21 cellular contexts compared by ENCODE assay signal in the genomic region with DNA sequence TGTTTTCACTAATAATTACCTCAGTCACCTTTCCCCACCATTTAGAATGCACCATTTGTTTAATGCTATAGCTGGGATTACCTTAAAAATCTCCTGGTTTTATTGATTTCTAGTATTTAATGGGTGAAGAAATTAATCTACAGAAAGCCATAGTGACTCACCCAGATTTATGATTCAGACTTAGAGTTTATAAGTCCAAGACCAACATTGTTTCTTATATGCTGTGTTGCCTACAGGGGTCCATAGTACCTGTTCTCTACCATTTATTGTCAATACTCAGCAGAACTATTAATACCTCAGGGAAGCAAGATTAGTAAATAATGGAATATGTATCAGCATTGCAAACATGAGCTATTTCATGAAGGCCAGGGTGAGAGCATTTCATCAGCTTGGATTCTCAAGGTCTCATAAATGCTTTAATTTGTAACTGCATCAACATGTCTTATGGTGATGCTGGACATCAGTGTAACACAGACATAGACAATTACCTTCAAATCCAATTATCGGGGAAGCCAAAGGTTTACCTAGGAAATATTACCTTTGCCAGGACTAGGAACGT. TPM values are rescaled to one million over a fixed set of nuclear protein-coding genes. Genes with fewer than 3 reads are reported as not detected.
"Had no signal": no experiment of that assay in that cellular context is flagged by ENCODE, and none has a peak within 500 bp of the region (broad histone marks: within the 10 kb centered on the region; RNA-seq: fewer than 3 reads in every experiment).

No MANE protein-coding gene starts in this region.

- H3K36me3 ChIP-seq: lower lobe of right lung had no signal

- H3K27ac ChIP-seq: lower lobe of right lung, psoas muscle had no signal

- H3K27ac Mint-ChIP-seq: activated CD8-positive, alpha-beta T cell treated with anti-CD3 and anti-CD28 coated beads, Interleukin-2, amount 10 ng/mL, durations not matched to agents 7 days and 5 days; activated naive CD4-positive, alpha-beta T cell treated with anti-CD3 and anti-CD28 coated beads for 36 hours; activated T-helper 1 cell treated with anti-CD3 and anti-CD28 coated beads, Interleukin-12 subunit alpha, Interleukin-12 subunit beta, Interleukin-2, Interleukin-4 antibody, amounts not matched to agents 30 ng/mL and 10 ng/mL and 1 ng/mL, durations not matched to agents 14 hours and 24 hours and 36 hours; natural killer cell had no signal

- H3K9me3 ChIP-seq: lower lobe of right lung, psoas muscle had no signal

- DNase-seq: activated CD4-positive, alpha-beta T cell treated with anti-CD3 and anti-CD28 coated beads for 4 hours; activated CD8-positive, alpha-beta memory T cell treated with anti-CD3 and anti-CD28 coated beads, Interleukin-2, amount 50 U/mL, for 48 hours; activated CD8-positive, alpha-beta T cell treated with anti-CD3 and anti-CD28 coated beads, Interleukin-2, amount 10 ng/mL, durations not matched to agents 7 days and 5 days; activated naive CD4-positive, alpha-beta T cell treated with anti-CD3 and anti-CD28 coated beads for 36 hours; caudate nucleus; effector CD8-positive, alpha-beta T cell; erythroblast; hippocampal formation; lower lobe of right lung; natural killer cell; psoas muscle; stimulated activated CD4-positive, alpha-beta T cell treated with anti-CD3 and anti-CD28 coated beads, Interleukin-12 subunit alpha, Interleukin-12 subunit beta, amount 100 ng/mL, for 4 hours; stimulated activated naive CD8-positive, alpha-beta T cell treated with anti-CD3 and anti-CD28 coated beads, Interleukin-15, Interleukin-2, amounts not matched to agents 100 U/mL and 50 U/mL, for 24 hours had no signal

- ATAC-seq: activated CD8-positive, alpha-beta T cell treated with anti-CD3 and anti-CD28 coated beads, Interleukin-2, amount 10 ng/mL, durations not matched to agents 7 days and 5 days; natural killer cell; psoas muscle; sciatic nerve; stimulated activated naive CD8-positive, alpha-beta T cell treated with anti-CD3 and anti-CD28 coated beads, Interleukin-15, Interleukin-2, amounts not matched to agents 100 U/mL and 50 U/mL, for 24 hours had no signal

- FAIRE-seq: astrocyte had no signal

- H3K4me3 Mint-ChIP-seq: activated CD8-positive, alpha-beta T cell treated with anti-CD3 and anti-CD28 coated beads, Interleukin-2, amount 10 ng/mL, durations not matched to agents 7 days and 5 days; activated naive CD4-positive, alpha-beta T cell treated with anti-CD3 and anti-CD28 coated beads for 36 hours; activated T-helper 1 cell treated with anti-CD3 and anti-CD28 coated beads, Interleukin-12 subunit alpha, Interleukin-12 subunit beta, Interleukin-2, Interleukin-4 antibody, amounts not matched to agents 30 ng/mL and 10 ng/mL and 1 ng/mL, durations not matched to agents 14 hours and 24 hours and 36 hours; natural killer cell had no signal

- H3K4me1 ChIP-seq: psoas muscle had no signal

- H3K9me3 Mint-ChIP-seq: activated naive CD4-positive, alpha-beta T cell treated with anti-CD3 and anti-CD28 coated beads for 36 hours; activated T-helper 1 cell treated with anti-CD3 and anti-CD28 coated beads, Interleukin-12 subunit alpha, Interleukin-12 subunit beta, Interleukin-2, Interleukin-4 antibody, amounts not matched to agents 30 ng/mL and 10 ng/mL and 1 ng/mL, durations not matched to agents 14 hours and 24 hours and 36 hours; natural killer cell had no signal

- H3K4me1 Mint-ChIP-seq: natural killer cell had no signal

- H3K4me3 ChIP-seq: coronary artery, lower lobe of right lung, psoas muscle had no signal

RNA-seq across cellular contexts. Expression of a gene that starts 8.0 kb away (rescaled TPM):
- total RNA-seq: activated CD8-positive, alpha-beta T cell treated with anti-CD3 and anti-CD28 coated beads, Interleukin-2, amount 10 ng/mL, durations not matched to agents 7 days and 5 days; activated naive CD4-positive, alpha-beta T cell treated with anti-CD3 and anti-CD28 coated beads for 36 hours; activated T-helper 1 cell treated with anti-CD3 and anti-CD28 coated beads, Interleukin-12 subunit alpha, Interleukin-12 subunit beta, Interleukin-2, Interleukin-4 antibody, amounts not matched to agents 30 ng/mL and 10 ng/mL and 1 ng/mL, durations not matched to agents 14 hours and 24 hours and 36 hours; astrocyte; kidney epithelial cell had no signal

RNA-seq across cellular contexts. Expression of a gene that starts 25.9 kb away (rescaled TPM):
- total RNA-seq: activated CD8-positive, alpha-beta T cell treated with anti-CD3 and anti-CD28 coated beads, Interleukin-2, amount 10 ng/mL, durations not matched to agents 7 days and 5 days; activated naive CD4-positive, alpha-beta T cell treated with anti-CD3 and anti-CD28 coated beads for 36 hours; activated T-helper 1 cell treated with anti-CD3 and anti-CD28 coated beads, Interleukin-12 subunit alpha, Interleukin-12 subunit beta, Interleukin-2, Interleukin-4 antibody, amounts not matched to agents 30 ng/mL and 10 ng/mL and 1 ng/mL, durations not matched to agents 14 hours and 24 hours and 36 hours; astrocyte; kidney epithelial cell; temporal lobe had no signal

RNA-seq across cellular contexts. Expression of a gene that starts 43.3 kb away (rescaled TPM):
- total RNA-seq: activated CD8-positive, alpha-beta T cell treated with anti-CD3 and anti-CD28 coated beads, Interleukin-2, amount 10 ng/mL, durations not matched to agents 7 days and 5 days; activated naive CD4-positive, alpha-beta T cell treated with anti-CD3 and anti-CD28 coated beads for 36 hours; activated T-helper 1 cell treated with anti-CD3 and anti-CD28 coated beads, Interleukin-12 subunit alpha, Interleukin-12 subunit beta, Interleukin-2, Interleukin-4 antibody, amounts not matched to agents 30 ng/mL and 10 ng/mL and 1 ng/mL, durations not matched to agents 14 hours and 24 hours and 36 hours; astrocyte; kidney epithelial cell; lower lobe of right lung; mononuclear cell; natural killer cell; psoas muscle; temporal lobe; ureter had no signal
- polyA plus RNA-seq: psoas muscle had no signal

RNA-seq across cellular contexts. Expression of a gene that starts 59.0 kb away (rescaled TPM):
- total RNA-seq: activated CD8-positive, alpha-beta T cell treated with anti-CD3 and anti-CD28 coated beads, Interleukin-2, amount 10 ng/mL, durations not matched to agents 7 days and 5 days; activated naive CD4-positive, alpha-beta T cell treated with anti-CD3 and anti-CD28 coated beads for 36 hours; activated T-helper 1 cell treated with anti-CD3 and anti-CD28 coated beads, Interleukin-12 subunit alpha, Interleukin-12 subunit beta, Interleukin-2, Interleukin-4 antibody, amounts not matched to agents 30 ng/mL and 10 ng/mL and 1 ng/mL, durations not matched to agents 14 hours and 24 hours and 36 hours; astrocyte; kidney epithelial cell; lower lobe of right lung; mononuclear cell; natural killer cell; psoas muscle; sciatic nerve; temporal lobe; ureter had no signal
- polyA plus RNA-seq: psoas muscle had no signal
